Comparison of ENCODE assay signal across 16 cellular contexts in genomic region chr10:44258460-44259089, GRCh38.
DNase-seq lines count a peak whose midpoint lies in the region; ATAC-seq, FAIRE-seq and TF ChIP-seq lines count a peak whose summit lies in the region.
"Had no signal": no experiment of that assay in that cellular context is flagged by ENCODE, and none has a peak within 500 bp of the region (broad histone marks: within the 10 kb centered on the region; RNA-seq: fewer than 3 reads in every experiment).

No MANE protein-coding gene starts in this region.

- in situ Hi-C loops in GM12878 (cut with MboI): no loop called here

- TF ChIP-seq CTCF in GM12878 (IDR thresholded peaks at IDR 0.05 in 2 of 3, conservative IDR thresholded peaks at IDR 0.05 in 1 of 3; ENCODE audit: control insufficient read depth in 2 of 3, extremely low read depth in 1 of 3, insufficient read depth in 1 of 3, low read depth in 3 of 3, low read length in 3 of 3) (no peak), esophagus muscularis mucosa (IDR thresholded peaks at IDR 0.05) (no peak), nephron (IDR thresholded peaks at IDR 0.05; ENCODE audit: unreplicated experiment in 3 of 3) (no peak), type B pancreatic cell (conservative IDR thresholded peaks at IDR 0.05) (no peak)

- H3K36me3 Mint-ChIP-seq in nephron (ENCODE audit: low read depth) (peaks cover 4% of the 10 kb centered on the region), type B pancreatic cell (no peaks in the 10 kb centered on the region)
- H3K36me3 Mint-ChIP-seq: CD14-positive monocyte; CD8-positive, alpha-beta T cell had no signal

- no peak overlapping the region for H3K27ac ChIP-seq in GM12878 (ENCODE audit: control insufficient read depth, insufficient read depth)
- H3K27ac ChIP-seq in esophagus muscularis mucosa (replicated peaks in 1 of 4): no peak overlapping the region
- H3K27ac ChIP-seq: GM23248 had no signal

- no peak overlapping the region for H3K9ac ChIP-seq in GM12878 (ENCODE audit: control insufficient read depth, insufficient read depth, low read length)
- H3K9ac ChIP-seq: GM23248 had no signal

- peaks cover 21% of the 10 kb centered on the region for H3K4me1 Mint-ChIP-seq in nephron
- H3K4me1 Mint-ChIP-seq in type B pancreatic cell (ENCODE audit: unreplicated experiment): peaks cover 22% of the 10 kb centered on the region
- H3K4me1 Mint-ChIP-seq: CD14-positive monocyte had no signal

- DNase-seq in GM12878 (ENCODE audit: low read depth, low spot score): no peak
- peak; percentile 72 for DNase-seq in esophagus muscularis mucosa (ENCODE audit: extremely low spot score)
- DNase-seq in type B pancreatic cell (ENCODE audit: extremely low spot score, unreplicated experiment): no peak
- DNase-seq in islet precursor cell: no peak
- DNase-seq in NCI-H1092 treated with DMSO at 0.1 percent for 48 hours (lab: John Stamatoyannopoulos, UW): no peak
- DNase-seq in activated T-cell treated with anti-CD3 and anti-CD28 coated beads, Interleukin-2, amount 50 U/mL, for 48 hours: no peak
- DNase-seq: CD8-positive, alpha-beta T cell; COR-L47; GF-D8; IMR-90; KBM-7 had no signal

- H3K4me3 ChIP-seq in GM12878: no peak overlapping the region
- no peak overlapping the region for H3K4me3 ChIP-seq in esophagus muscularis mucosa
- H3K4me3 ChIP-seq: GM23248 had no signal

- peaks cover 42% of the 10 kb centered on the region for H3K4me1 ChIP-seq in GM12878 (ENCODE audit: control insufficient read depth, insufficient read depth, low read length)
- H3K4me1 ChIP-seq in esophagus muscularis mucosa: peaks cover 13 to 27% (median 20%) of the 10 kb centered on the region in 4 donors

- H4K20me1 ChIP-seq in GM12878 (ENCODE audit: control insufficient read depth, insufficient read depth): no peaks in the 10 kb centered on the region

- POLR2A ChIA-PET in GM12878 (lab: Charles Lee): no interaction called here

- H3K9me3 ChIP-seq in GM12878 (replicated peaks; ENCODE audit: control insufficient read depth, insufficient read depth, low read length): no peaks in the 10 kb centered on the region; the same call in 2 of the 3 replicates
- H3K9me3 ChIP-seq in esophagus muscularis mucosa: no peaks in the 10 kb centered on the region

- H3K9me3 Mint-ChIP-seq in nephron: no peaks in the 10 kb centered on the region
- peaks cover 3% of the 10 kb centered on the region for H3K9me3 Mint-ChIP-seq in type B pancreatic cell
- H3K9me3 Mint-ChIP-seq: CD8-positive, alpha-beta T cell; H9 had no signal

- RAD21 ChIA-PET in GM12878 (lab: Charles Lee; ENCODE audit: unreplicated experiment): interaction anchor here (0.9 kb wide), 1 partner anchor 223 kb away, joined by 4 read pairs; no protein-coding TSS in a partner anchor

- CTCF ChIA-PET in GM12878 (lab: Yijun Ruan, JAX): interaction anchor here (1.1 kb wide), 1 partner anchor 10 kb away, joined by 3 read pairs; no protein-coding TSS in a partner anchor

- TF ChIP-seq RAD21 in GM12878 (IDR thresholded peaks at IDR 0.05; ENCODE audit: insufficient read depth, low read depth, low read length): no peak

- H3K4me2 ChIP-seq in GM12878 (ENCODE audit: control insufficient read depth, insufficient read depth): no peak overlapping the region

- peak overlapping the region in 2 of 3 experiments; percentile 42 to 87 for H3K27ac Mint-ChIP-seq in nephron
- peak overlapping the region; percentile 39 for H3K27ac Mint-ChIP-seq in type B pancreatic cell
- H3K27ac Mint-ChIP-seq: CD14-positive monocyte; CD8-positive, alpha-beta T cell had no signal

- 9% methylated on average over 4 of the region's 4 CpGs for WGBS in GM12878 (ENCODE audit: insufficient coverage, insufficient replicate concordance, low lambda C conversion rate, missing lambda C conversion rate)
- WGBS in esophagus muscularis mucosa: 84% methylated on average over 4 of the region's 4 CpGs

- intact Hi-C loops in GM12878 (cut with micrococcal nuclease; ENCODE audit: unreplicated experiment) (no loop called here), esophagus muscularis mucosa (cut with DNase I) (no loop called here)

- no peak for FAIRE-seq in GM12878 (lab: Jason Lieb, UNC)

- H3K27me3 Mint-ChIP-seq in nephron (ENCODE audit: low read depth) (peaks cover 7% of the 10 kb centered on the region), type B pancreatic cell (no peaks in the 10 kb centered on the region)

- ATAC-seq in GM12878 (no peak), HG03432 (IDR thresholded peaks at IDR 0.05; ENCODE audit: unreplicated experiment) (no peak)
- ATAC-seq: CD8-positive, alpha-beta T cell had no signal

- H3K4me3 Mint-ChIP-seq in nephron: no peak overlapping the region
- H3K4me3 Mint-ChIP-seq in type B pancreatic cell: peak overlapping the region; percentile 55
- H3K4me3 Mint-ChIP-seq: CD14-positive monocyte; CD8-positive, alpha-beta T cell; H9 had no signal

- H3K79me2 ChIP-seq in GM12878 (ENCODE audit: control insufficient read depth, insufficient read depth, low read length): no peaks in the 10 kb centered on the region; the same call in 1 of the 2 replicates

- no peak for TF ChIP-seq POLR2A in GM12878 (IDR thresholded peaks at IDR 0.05; ENCODE audit: low read depth, low read length)
- TF ChIP-seq POLR2A in esophagus muscularis mucosa (IDR thresholded peaks at IDR 0.05; ENCODE audit: low read depth): no peak

- H3K27me3 ChIP-seq in GM12878 (replicated peaks in 1 of 2; ENCODE audit: control insufficient read depth in 2 of 2, insufficient read depth in 2 of 2, low read length in 1 of 2): no peaks in the 10 kb centered on the region
- no peaks in the 10 kb centered on the region for H3K27me3 ChIP-seq in esophagus muscularis mucosa

- TF ChIP-seq EP300 in GM12878 (IDR thresholded peaks at IDR 0.05; ENCODE audit: borderline replicate concordance in 1 of 2, control insufficient read depth in 1 of 2, low read depth in 2 of 2, low read length in 2 of 2) (no peak), esophagus muscularis mucosa (IDR thresholded peaks at IDR 0.05) (no peak)

- no peak overlapping the region for H2AFZ ChIP-seq in GM12878 (ENCODE audit: control insufficient read depth, low read depth, low read length)
- H2AFZ ChIP-seq: GM23248 had no signal

- no peaks in the 10 kb centered on the region for H3K36me3 ChIP-seq in GM12878 (ENCODE audit: control insufficient read depth in 2 of 2, insufficient read depth in 2 of 2, low read length in 1 of 2)
- no peaks in the 10 kb centered on the region for H3K36me3 ChIP-seq in esophagus muscularis mucosa

- BruUV-seq in GM12878 (replicated peaks; lab: Mats Ljungman, UMichigan): no TSS peak

- SMC1A ChIA-PET in GM12878 (lab: Charles Lee; ENCODE audit: uncharacterized antibody, unreplicated experiment): interaction anchor here (1.2 to 2.3 kb wide), 2 partner anchors 9 to 21 kb away, joined by 3 to 10 read pairs; no protein-coding TSS in a partner anchor

TF ChIP-seq in GM12878, 131 proteins besides CTCF, POLR2A, EP300 and RAD21:
- TF ChIP-seq, protein P1, sequence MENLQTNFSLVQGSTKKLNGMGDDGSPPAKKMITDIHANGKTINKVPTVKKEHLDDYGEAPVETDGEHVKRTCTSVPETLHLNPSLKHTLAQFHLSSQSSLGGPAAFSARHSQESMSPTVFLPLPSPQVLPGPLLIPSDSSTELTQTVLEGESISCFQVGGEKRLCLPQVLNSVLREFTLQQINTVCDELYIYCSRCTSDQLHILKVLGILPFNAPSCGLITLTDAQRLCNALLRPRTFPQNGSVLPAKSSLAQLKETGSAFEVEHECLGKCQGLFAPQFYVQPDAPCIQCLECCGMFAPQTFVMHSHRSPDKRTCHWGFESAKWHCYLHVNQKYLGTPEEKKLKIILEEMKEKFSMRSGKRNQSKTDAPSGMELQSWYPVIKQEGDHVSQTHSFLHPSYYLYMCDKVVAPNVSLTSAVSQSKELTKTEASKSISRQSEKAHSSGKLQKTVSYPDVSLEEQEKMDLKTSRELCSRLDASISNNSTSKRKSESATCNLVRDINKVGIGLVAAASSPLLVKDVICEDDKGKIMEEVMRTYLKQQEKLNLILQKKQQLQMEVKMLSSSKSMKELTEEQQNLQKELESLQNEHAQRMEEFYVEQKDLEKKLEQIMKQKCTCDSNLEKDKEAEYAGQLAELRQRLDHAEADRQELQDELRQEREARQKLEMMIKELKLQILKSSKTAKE (IDR thresholded peaks at IDR 0.05; ENCODE audit: low read depth, poor library complexity, severe bottlenecking): no peak
- TF ChIP-seq RAD51 (IDR thresholded peaks at IDR 0.05) (peak; percentile 67), SMARCA5 (IDR thresholded peaks at IDR 0.05) (no peak)
